9 cellular contexts compared by ENCODE assay signal in genomic region chr17:55273579-55274370, GRCh38. TPM values are rescaled to one million over a fixed set of nuclear protein-coding genes. Genes with fewer than 3 reads are reported as not detected.
DNase-seq lines count a peak whose midpoint lies in the region; ATAC-seq and TF ChIP-seq lines count a peak whose summit lies in the region.
"Had no signal": no experiment of that assay in that cellular context is flagged by ENCODE, and none has a peak within 500 bp of the region (broad histone marks: within the 10 kb centered on the region; RNA-seq: fewer than 3 reads in every experiment).

No MANE protein-coding gene starts in this region.

- ATAC-seq in right lobe of liver, result peak; percentile 76 to 91 (median 82)
- ATAC-seq in thoracic aorta (ENCODE audit: insufficient number of reproducible peaks, low FRiP score, low read depth), result peak; percentile 76
- no peak for ATAC-seq in activated naive CD4-positive, alpha-beta T cell treated with anti-CD3 and anti-CD28 coated beads, Interleukin-2, amount 50 U/mL, for 72 hours
- no peak for ATAC-seq in GM19324 (IDR thresholded peaks at IDR 0.05; ENCODE audit: low FRiP score, unreplicated experiment)
- no peak for ATAC-seq in GM18867 (IDR thresholded peaks at IDR 0.05; ENCODE audit: unreplicated experiment)

- no peak for TF ChIP-seq CTCF in right lobe of liver (IDR thresholded peaks at IDR 0.05)
- no peak for TF ChIP-seq CTCF in thoracic aorta (IDR thresholded peaks at IDR 0.05)

- no peaks in the 10 kb centered on the region for H3K9me3 Mint-ChIP-seq in activated naive CD4-positive, alpha-beta T cell treated with anti-CD3 and anti-CD28 coated beads, Interleukin-2, amount 50 U/mL, for 72 hours
- H3K9me3 Mint-ChIP-seq in activated T-helper 2 cell treated with anti-CD3 and anti-CD28 coated beads, Interferon-gamma antibody, Interleukin-2, Interleukin-4, amounts not matched to agents 10 μg/mL and 5 μg/mL and 100 μg/mL, durations not matched to agents 14 hours and 24 hours and 36 hours, result no peaks in the 10 kb centered on the region

- peaks cover 0 to under 1% of the 10 kb centered on the region in 2 donors for H3K36me3 Mint-ChIP-seq in activated naive CD4-positive, alpha-beta T cell treated with anti-CD3 and anti-CD28 coated beads, Interleukin-2, amount 50 U/mL, for 72 hours
- H3K36me3 Mint-ChIP-seq in activated T-helper 2 cell treated with anti-CD3 and anti-CD28 coated beads, Interferon-gamma antibody, Interleukin-2, Interleukin-4, amounts not matched to agents 10 μg/mL and 5 μg/mL and 100 μg/mL, durations not matched to agents 14 hours and 24 hours and 36 hours (ENCODE audit: low read depth), result no peaks in the 10 kb centered on the region

- peaks cover 60% of the 10 kb centered on the region for H3K27me3 Mint-ChIP-seq in activated T-helper 2 cell treated with anti-CD3 and anti-CD28 coated beads, Interferon-gamma antibody, Interleukin-2, Interleukin-4, amounts not matched to agents 10 μg/mL and 5 μg/mL and 100 μg/mL, durations not matched to agents 14 hours and 24 hours and 36 hours (ENCODE audit: low read depth)

- intact Hi-C loops in right lobe of liver (cut with DNase I), result no loop called here
- intact Hi-C loops in activated T-helper 2 cell treated with anti-CD3 and anti-CD28 coated beads, Interferon-gamma antibody, Interleukin-2, Interleukin-4, amounts not matched to agents 10 μg/mL and 5 μg/mL and 100 μg/mL, durations not matched to agents 14 hours and 24 hours and 36 hours (cut with micrococcal nuclease), result no loop called here

- H3K4me1 ChIP-seq in duodenal mucosa (ENCODE audit: control insufficient read depth in 1 of 2, insufficient read depth in 2 of 2, low read length in 2 of 2), result peaks cover 11 to 13% of the 10 kb centered on the region in 2 donors
- H3K4me1 ChIP-seq in right lobe of liver, result peaks cover 0 to 74% (median 11%) of the 10 kb centered on the region in 4 donors
- peaks cover 45 to 91% of the 10 kb centered on the region in 2 donors for H3K4me1 ChIP-seq in thoracic aorta (ENCODE audit: control insufficient read depth in 1 of 2, low read depth in 2 of 2)

- no peak overlapping the region for H3K4me3 ChIP-seq in duodenal mucosa (ENCODE audit: low read depth in 1 of 2, low read length in 2 of 2)
- H3K4me3 ChIP-seq in right lobe of liver, result peak overlapping the region in 2 of 3 donors; percentile 13 to 33
- H3K4me3 ChIP-seq in thoracic aorta, result peak overlapping the region; percentile 54

- H3K27me3 ChIP-seq in duodenal mucosa (ENCODE audit: control insufficient read depth in 1 of 2, insufficient read depth in 2 of 2, low read length in 2 of 2) (peaks cover 0 to 5% of the 10 kb centered on the region in 2 donors), right lobe of liver (no peaks in the 10 kb centered on the region), thoracic aorta (replicated peaks; ENCODE audit: insufficient read depth) (no peaks in the 10 kb centered on the region)

- TF ChIP-seq POLR2A in right lobe of liver (IDR thresholded peaks at IDR 0.05), result peak; percentile 48

- H3K4me3 Mint-ChIP-seq in activated T-helper 2 cell treated with anti-CD3 and anti-CD28 coated beads, Interferon-gamma antibody, Interleukin-2, Interleukin-4, amounts not matched to agents 10 μg/mL and 5 μg/mL and 100 μg/mL, durations not matched to agents 14 hours and 24 hours and 36 hours (ENCODE audit: low read depth), result no peak overlapping the region

- H3K4me1 Mint-ChIP-seq in activated T-helper 2 cell treated with anti-CD3 and anti-CD28 coated beads, Interferon-gamma antibody, Interleukin-2, Interleukin-4, amounts not matched to agents 10 μg/mL and 5 μg/mL and 100 μg/mL, durations not matched to agents 14 hours and 24 hours and 36 hours (ENCODE audit: low read depth), result peaks cover 5% of the 10 kb centered on the region

- H3K27ac ChIP-seq in duodenal mucosa (ENCODE audit: low read depth, low read length), result peak overlapping the region; percentile 46
- H3K27ac ChIP-seq in right lobe of liver, result peak overlapping the region; percentile 52 to 82 (median 72)
- H3K27ac ChIP-seq in thoracic aorta, result peak overlapping the region; percentile 87 to 90

- H3K9me3 ChIP-seq in duodenal mucosa (ENCODE audit: control insufficient read depth in 1 of 2, low read length in 2 of 2) (no peaks in the 10 kb centered on the region), right lobe of liver (no peaks in the 10 kb centered on the region), thoracic aorta (no peaks in the 10 kb centered on the region)

- no peak overlapping the region for H3K27ac Mint-ChIP-seq in activated naive CD4-positive, alpha-beta T cell treated with anti-CD3 and anti-CD28 coated beads, Interleukin-2, amount 50 U/mL, for 72 hours
- no peak overlapping the region for H3K27ac Mint-ChIP-seq in activated T-helper 2 cell treated with anti-CD3 and anti-CD28 coated beads, Interferon-gamma antibody, Interleukin-2, Interleukin-4, amounts not matched to agents 10 μg/mL and 5 μg/mL and 100 μg/mL, durations not matched to agents 14 hours and 24 hours and 36 hours

- H3K9ac ChIP-seq in duodenal mucosa (ENCODE audit: low read depth in 1 of 2, low read length in 2 of 2), result no peak overlapping the region

- WGBS in right lobe of liver (ENCODE audit: insufficient coverage, low coverage, low lambda C conversion rate, missing lambda C conversion rate), result 9% methylated on average over 6 of the region's 7 CpGs

- H3K36me3 ChIP-seq in duodenal mucosa (ENCODE audit: control insufficient read depth in 1 of 2, insufficient read depth in 2 of 2, low read length in 2 of 2) (no peaks in the 10 kb centered on the region), right lobe of liver (peaks cover 0 to 3% (median 1%) of the 10 kb centered on the region in 4 donors), thoracic aorta (no peaks in the 10 kb centered on the region)

- DNase-seq in NCI-H226, result peak; percentile 18
- DNase-seq in right lobe of liver, result peak; percentile 86 to 94 (median 93)
- DNase-seq in thoracic aorta (ENCODE audit: low spot score), result peak; percentile 62
- DNase-seq in activated naive CD4-positive, alpha-beta T cell treated with anti-CD3 and anti-CD28 coated beads, Interleukin-2, amount 50 U/mL, for 72 hours (ENCODE audit: low spot score in 2 of 2), result no peak
- DNase-seq in activated T-helper 2 cell treated with anti-CD3 and anti-CD28 coated beads, Interferon-gamma antibody, Interleukin-2, Interleukin-4, amounts not matched to agents 10 μg/mL and 5 μg/mL and 100 μg/mL, durations not matched to agents 14 hours and 24 hours and 36 hours (ENCODE audit: low spot score), result no peak
- DNase-seq: activated gamma-delta T cell had no signal

RNA-seq across cellular contexts. Expression of gene HLF, which starts 9.0 kb away (rescaled TPM):
- total RNA-seq in right lobe of liver (10 to 100 TPM; 16.4 to 96.9 (median 42.6) TPM), thoracic aorta (10 to 100 TPM; 10.2 to 12.5 TPM)
- total RNA-seq in activated naive CD4-positive, alpha-beta T cell treated with anti-CD3 and anti-CD28 coated beads, Interleukin-2, amount 50 U/mL, for 72 hours, result 1 to 10 TPM in 1 of 2 donors, under 1 TPM in 1; 0.11 to 1.8 TPM
- total RNA-seq in activated T-helper 2 cell treated with anti-CD3 and anti-CD28 coated beads, Interferon-gamma antibody, Interleukin-2, Interleukin-4, amounts not matched to agents 10 μg/mL and 5 μg/mL and 100 μg/mL, durations not matched to agents 14 hours and 24 hours and 36 hours, result 4.5 and 5.1 TPM in 2 replicates

Comparison
In these comparisons a context has a peak if more than half of its experiments do, and no peak if none do; other contexts are left out.
1. DNase-seq: peak in NCI-H226 (single experiment), right lobe of liver (3 of 3) and thoracic aorta (single experiment); none in activated naive CD4-positive, alpha-beta T cell treated with anti-CD3 and anti-CD28 coated beads, Interleukin-2, amount 50 U/mL, for 72 hours (0 of 2) and activated T-helper 2 cell treated with anti-CD3 and anti-CD28 coated beads, Interferon-gamma antibody, Interleukin-2, Interleukin-4, amounts not matched to agents 10 μg/mL and 5 μg/mL and 100 μg/mL, durations not matched to agents 14 hours and 24 hours and 36 hours (single experiment).
2. H3K4me3 ChIP-seq: peak in right lobe of liver (2 of 3) and thoracic aorta (single experiment); none in duodenal mucosa (0 of 2).
3. ATAC-seq: peak in right lobe of liver (4 of 4) and thoracic aorta (single experiment); none in activated naive CD4-positive, alpha-beta T cell treated with anti-CD3 and anti-CD28 coated beads, Interleukin-2, amount 50 U/mL, for 72 hours (0 of 2), GM19324 (single experiment) and GM18867 (single experiment).
4. Peak in every context shown above with its lines, with median percentiles within 50 percentile points of each other: H3K27ac ChIP-seq.